Comparison of ENCODE assay signal across 8 cellular contexts in genomic region chrX:53321216-53321942, GRCh38. TPM values are rescaled to one million over a fixed set of nuclear protein-coding genes. Genes with fewer than 3 reads are reported as not detected.
DNase-seq lines count a peak whose midpoint lies in the region; ATAC-seq, FAIRE-seq and TF ChIP-seq lines count a peak whose summit lies in the region.

No MANE protein-coding gene starts in this region.

- H3K36me3 ChIP-seq in HUES48 (ENCODE audit: control insufficient read depth, insufficient read depth, low read length) (no peaks in the 10 kb centered on the region), HepG2 (replicated peaks in 1 of 2; ENCODE audit: control insufficient read depth in 1 of 2, insufficient read depth in 2 of 2, low read length in 2 of 2) (no peaks in the 10 kb centered on the region), thyroid gland (no peaks in the 10 kb centered on the region)

- H3K9ac ChIP-seq in HUES48 (ENCODE audit: low read depth, low read length) (no peak overlapping the region), HepG2 (ENCODE audit: insufficient read depth, low read depth, low read length) (no peak overlapping the region)

- H3K4me1 Mint-ChIP-seq in MCF 10A (ENCODE audit: insufficient read depth, unreplicated experiment) = no peaks in the 10 kb centered on the region

- POLR2A ChIA-PET in MCF 10A (lab: Yijun Ruan, JAX) (interaction anchor here (0.7 kb wide), 2 partner anchors 11 to 162 kb away, joined by 3 read pairs; no protein-coding TSS in a partner anchor), HepG2 (lab: Yijun Ruan, JAX) (no interaction called here), HEK293T (lab: Yijun Ruan, JAX) (interaction anchor here (0.6 kb wide), 1 partner anchor 14 kb away, joined by 4 read pairs; no protein-coding TSS in a partner anchor)

- BruUV-seq in MCF 10A (replicated peaks; lab: Mats Ljungman, UMichigan) (no TSS peak), HepG2 (replicated peaks; lab: Mats Ljungman, UMichigan) (no TSS peak)

- H3K4me1 ChIP-seq in HUES48 (ENCODE audit: control insufficient read depth, insufficient read depth, low read length) (peaks cover 33% of the 10 kb centered on the region), HepG2 (ENCODE audit: insufficient read depth, low read length) (no peaks in the 10 kb centered on the region), thyroid gland (peaks cover 0 to 8% of the 10 kb centered on the region in 2 donors)

- peaks cover 94% of the 10 kb centered on the region for H3K27me3 Mint-ChIP-seq in MCF 10A (ENCODE audit: insufficient read depth, unreplicated experiment)

- H3K9me3 ChIP-seq in HUES48 (ENCODE audit: control insufficient read depth, insufficient read depth, low read length) (peaks cover 20% of the 10 kb centered on the region), HepG2 (ENCODE audit: low read length) (no peaks in the 10 kb centered on the region), thyroid gland (no peaks in the 10 kb centered on the region)

- in situ Hi-C loops in HepG2 (cut with HindIII; ENCODE audit: extremely low pct_ligation_motif_present, low pct_unique_long_range_greater_than_20kb) = no loop called here

- no peak overlapping the region for H3K27ac Mint-ChIP-seq in MCF 10A (ENCODE audit: low read depth, unreplicated experiment)

- H3K79me2 ChIP-seq in HepG2 (ENCODE audit: insufficient read depth, low read length) = no peaks in the 10 kb centered on the region

- H4K20me1 ChIP-seq in HepG2 (ENCODE audit: insufficient read depth, low read length) = no peaks in the 10 kb centered on the region

- H2AFZ ChIP-seq in HepG2 (ENCODE audit: low read length) = no peak overlapping the region

- H3K9me3 Mint-ChIP-seq in MCF 10A (ENCODE audit: unreplicated experiment) = no peaks in the 10 kb centered on the region

- no peak; the same call in 2 of the 3 replicates for ATAC-seq in HepG2
- no peak for ATAC-seq in GM21423 (IDR thresholded peaks at IDR 0.05; ENCODE audit: unreplicated experiment)

- TF ChIP-seq EP300 in HepG2 (IDR thresholded peaks at IDR 0.05; ENCODE audit: low read depth in 2 of 2, low read length in 2 of 2) (no peak), HepG2 (CRISPR knock-in tag; IDR thresholded peaks at IDR 0.05; ENCODE audit: borderline replicate concordance) (no peak)

- TF ChIP-seq POLR2A in HepG2 (IDR thresholded peaks at IDR 0.05; ENCODE audit: insufficient read depth in 1 of 2, low read depth in 2 of 2, low read length in 2 of 2) (no peak), thyroid gland (IDR thresholded peaks at IDR 0.05) (peak in 1 of 2 donors; percentile 67), erythroblast (IDR thresholded peaks at IDR 0.05; ENCODE audit: low read length) (no peak)

- WGBS in HepG2 (ENCODE audit: low lambda C conversion rate) = 0% methylated on average over 2 of the region's 60 CpGs
- 0% methylated on average over 1 to 3 of the region's 60 CpGs for WGBS in thyroid gland, 2 donors

- DNase-seq in 8988T = peak; percentile 49
- DNase-seq in MCF 10A (ENCODE audit: unreplicated experiment) = no peak
- DNase-seq in HepG2 (ENCODE audit: low spot score) = no peak
- peak; percentile 26 to 30 for DNase-seq in thyroid gland
- no peak for DNase-seq in erythroblast (lab: John Stamatoyannopoulos, UW)
- DNase-seq in HEK293T (ENCODE audit: extremely low spot score) = no peak

- no peak for TF ChIP-seq RAD21 in HepG2 (CRISPR knock-in tag; IDR thresholded peaks at IDR 0.05)

- H3K27ac ChIP-seq in HUES48 (ENCODE audit: low read depth, low read length) (no peak overlapping the region), HepG2 (ENCODE audit: extremely low read length, insufficient read depth, low read length) (no peak overlapping the region), thyroid gland (no peak overlapping the region)

- H3K36me3 Mint-ChIP-seq in MCF 10A (ENCODE audit: insufficient read depth, unreplicated experiment) = peaks cover 6% of the 10 kb centered on the region

- CTCF ChIA-PET in MCF 10A (lab: Yijun Ruan, JAX) = interaction anchor here (4.8 to 6.8 kb wide), 4 partner anchors 9 to 160 kb away, joined by 49 to 145 read pairs (median 52); partner anchors contain the start of genes HSD17B10 and IQSEC2
- CTCF ChIA-PET in HepG2 (lab: Yijun Ruan, JAX; ENCODE audit: low intra/inter-chr PET ratio, low total read pairs) = no interaction called here
- CTCF ChIA-PET in HEK293T (lab: Yijun Ruan, JAX) = interaction anchor here (2.6 to 3.7 kb wide), 2 partner anchors 9 to 161 kb away, joined by 9 to 16 read pairs; no protein-coding TSS in a partner anchor

- intact Hi-C loops in MCF 10A (cut with micrococcal nuclease) (no loop called here), HepG2 (cut with micrococcal nuclease; ENCODE audit: unreplicated experiment) (loop anchor here (2.0 kb wide), 1 partner anchor 59 kb away; no protein-coding TSS in a partner anchor), thyroid gland (cut with DNase I) (no loop called here)

- peak overlapping the region; percentile 70 for H3K4me3 ChIP-seq in HUES48 (ENCODE audit: low read depth, low read length)
- H3K4me3 ChIP-seq in HepG2 (replicated peaks in 1 of 3; ENCODE audit: insufficient read depth in 1 of 3, low read depth in 2 of 3, low read length in 3 of 3) = peak overlapping the region in 1 of 3 experiments; percentile 48; a peak in 2 of 6 replicates
- H3K4me3 ChIP-seq in thyroid gland (replicated peaks in 1 of 3) = peak overlapping the region in 1 of 3 donors; percentile 55

- H3K4me2 ChIP-seq in HepG2 (ENCODE audit: low read depth, low read length) = peak overlapping the region; percentile 61; the same call in 1 of the 2 replicates

- peak overlapping the region; percentile 49 for H3K4me3 Mint-ChIP-seq in MCF 10A (ENCODE audit: unreplicated experiment)

- H3K27me3 ChIP-seq in HUES48 (ENCODE audit: control insufficient read depth, insufficient read depth, low read length) (peaks cover 43% of the 10 kb centered on the region), HepG2 (ENCODE audit: control insufficient read depth in 1 of 2, insufficient read depth in 2 of 2, low read length in 2 of 2) (peaks cover 4 to 27% of the 10 kb centered on the region in 2 experiments; a peak in 4 of 5 replicates), thyroid gland (no peaks in the 10 kb centered on the region)

- FAIRE-seq in HepG2 (lab: Jason Lieb, UNC) = no peak

- TF ChIP-seq CTCF in MCF 10A (IDR thresholded peaks at IDR 0.05; ENCODE audit: unreplicated experiment) (no peak), HepG2 (CRISPR knock-in tag; IDR thresholded peaks at IDR 0.05) (no peak), thyroid gland (IDR thresholded peaks at IDR 0.05) (no peak)

TF ChIP-seq in HepG2, 621 proteins besides CTCF, POLR2A, EP300 and RAD21 (continues in another document):
- no peak for TF ChIP-seq SRSF4 (IDR thresholded peaks at IDR 0.05; ENCODE audit: low read depth, low read length, poor library complexity, severe bottlenecking)
- TF ChIP-seq ZSCAN20 (CRISPR knock-in tag; IDR thresholded peaks at IDR 0.05; ENCODE audit: borderline replicate concordance) = no peak
- no peak for TF ChIP-seq ATF1 (CRISPR knock-in tag; IDR thresholded peaks at IDR 0.05)
- TF ChIP-seq ZNF44 (CRISPR knock-in tag; IDR thresholded peaks at IDR 0.05) = no peak
- TF ChIP-seq SRSF1 (optimal IDR thresholded peaks at IDR 0.05; ENCODE audit: low read depth, low read length) = no peak
- TF ChIP-seq WIZ (CRISPR knock-in tag; IDR thresholded peaks at IDR 0.05) = no peak

TF ChIP-seq in HEK293T, 16 proteins besides CTCF, POLR2A, EP300 and RAD21 (continues in another document):
- no peak for TF ChIP-seq BHLHE40 (IDR thresholded peaks at IDR 0.05; ENCODE audit: borderline replicate concordance)
- TF ChIP-seq, protein P1, sequence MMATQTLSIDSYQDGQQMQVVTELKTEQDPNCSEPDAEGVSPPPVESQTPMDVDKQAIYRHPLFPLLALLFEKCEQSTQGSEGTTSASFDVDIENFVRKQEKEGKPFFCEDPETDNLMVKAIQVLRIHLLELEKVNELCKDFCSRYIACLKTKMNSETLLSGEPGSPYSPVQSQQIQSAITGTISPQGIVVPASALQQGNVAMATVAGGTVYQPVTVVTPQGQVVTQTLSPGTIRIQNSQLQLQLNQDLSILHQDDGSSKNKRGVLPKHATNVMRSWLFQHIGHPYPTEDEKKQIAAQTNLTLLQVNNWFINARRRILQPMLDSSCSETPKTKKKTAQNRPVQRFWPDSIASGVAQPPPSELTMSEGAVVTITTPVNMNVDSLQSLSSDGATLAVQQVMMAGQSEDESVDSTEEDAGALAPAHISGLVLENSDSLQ (IDR thresholded peaks at IDR 0.05) = no peak
- TF ChIP-seq FOXK2 (IDR thresholded peaks at IDR 0.05) = no peak
- no peak for TF ChIP-seq ELF4 (IDR thresholded peaks at IDR 0.05)
- no peak for TF ChIP-seq ZNF384 (IDR thresholded peaks at IDR 0.05)
- no peak for TF ChIP-seq NFRKB (IDR thresholded peaks at IDR 0.05)
- no peak for TF ChIP-seq TARDBP (IDR thresholded peaks at IDR 0.05)
- TF ChIP-seq HDGF (IDR thresholded peaks at IDR 0.05; ENCODE audit: borderline replicate concordance) = no peak
- TF ChIP-seq L3MBTL2 (conservative IDR thresholded peaks at IDR 0.05) = no peak

RNA-seq across cellular contexts. Expression of gene IQSEC2, which starts 40.0 kb away (rescaled TPM):
- total RNA-seq in MCF 10A (2022) (19.8 and 23.0 TPM in 2 replicates), HepG2 (2016; rRNA removed; fragmentation: Illumina TruSeq; extraction: Trizol) (0.13 and 0.17 TPM in 2 replicates), thyroid gland (10 to 100 TPM; 14.1 to 23.7 (median 17.2) TPM)
- total RNA-seq in HepG2 (2016; cell fraction: cytosol; rRNA removed; fragmentation: Illumina TruSeq; extraction: Trizol; ENCODE audit: low read depth) = 0.35 TPM in 1 of 2 replicates, not detected in the other
- 0.13 TPM in 1 of 2 replicates, not detected in the other for total RNA-seq in HepG2 (2016; cell fraction: insoluble cytoplasmic fraction; rRNA removed; fragmentation: Illumina TruSeq; extraction: Trizol)
- 0.37 TPM in 1 of 2 replicates, not detected in the other for total RNA-seq in HepG2 (2016; cell fraction: membrane; rRNA removed; fragmentation: Illumina TruSeq; extraction: Trizol)
- 0.13 TPM in 1 of 2 replicates, not detected in the other for total RNA-seq in HepG2 (2016; cell fraction: nucleus; rRNA removed; fragmentation: Illumina TruSeq; extraction: Trizol)
- polyA plus RNA-seq in HepG2 (2011; rRNA removed) = 0.21 TPM in 1 of 2 replicates, not detected in the other
- 0.08 TPM in 1 of 2 replicates, not detected in the other for polyA plus RNA-seq in HepG2 (2011; cell fraction: cytosol; rRNA removed)
- polyA plus RNA-seq in HepG2 (2011; cell fraction: nucleus; rRNA removed) = 0.05 TPM in 1 of 2 replicates, not detected in the other
- 0.01 TPM in 1 of 2 replicates, not detected in the other for polyA plus RNA-seq in HepG2 (2012)
- 0.11 and 0.22 TPM in 2 replicates for polyA plus RNA-seq in HepG2 (2016; cell fraction: cytosol; fragmentation: Illumina TruSeq; extraction: Trizol; ENCODE audit: low read depth)
- polyA plus RNA-seq in HepG2 (2016; cell fraction: insoluble cytoplasmic fraction; fragmentation: Illumina TruSeq; extraction: Trizol; ENCODE audit: low read depth) = 0.13 TPM in 1 of 2 replicates, not detected in the other
- 0.15 and 0.29 TPM in 2 replicates for polyA plus RNA-seq in HepG2 (2016; cell fraction: membrane; fragmentation: Illumina TruSeq; extraction: Trizol; ENCODE audit: low read depth)
- 0.21 and 0.90 TPM in 2 replicates for polyA plus RNA-seq in HepG2 (2016; cell fraction: nucleus; fragmentation: Illumina TruSeq; extraction: Trizol; ENCODE audit: insufficient read depth, low read depth)
- polyA minus RNA-seq in HepG2 (2011; rRNA and poly(A)+ RNA removed; ENCODE audit: low replicate concordance) = 25.7 TPM in 1 of 2 replicates, not detected in the other
- not detected in 2 replicates for polyA minus RNA-seq in HepG2 (2011; cell fraction: cytosol; rRNA and poly(A)+ RNA removed)
- 0.64 TPM in 1 of 2 replicates, not detected in the other for polyA minus RNA-seq in HepG2 (2011; cell fraction: nucleus; rRNA and poly(A)+ RNA removed)

Comparison
In these comparisons a context has a peak if more than half of its experiments do, and no peak if none do; other contexts are left out.
1. DNase-seq: peak in 8988T (single experiment) and thyroid gland (2 of 2); none in MCF 10A (single experiment), HepG2 (single experiment), erythroblast (0 of 2) and HEK293T (single experiment).
2. RNA of gene IQSEC2, which starts 40.0 kb away (total RNA-seq): 19.8 to 23.0 TPM in MCF 10A and 14.1 to 23.7 TPM in thyroid gland; 0.13 to 0.37 TPM in HepG2; every median in the first group is over 10 times any median in the second.